16 cellular contexts compared by ENCODE assay signal in genomic region chr1:230265200-230266115, GRCh38.
"Had no signal": no experiment of that assay in that cellular context is flagged by ENCODE, and none has a peak within 500 bp of the region (broad histone marks: within the 10 kb centered on the region; RNA-seq: fewer than 3 reads in every experiment).

No MANE protein-coding gene starts in this region.

- H3K4me1 ChIP-seq: breast epithelium, parathyroid adenoma had no signal

- H3K9me3 ChIP-seq: breast epithelium, gastroesophageal sphincter, mucosa of descending colon, neutrophil, upper lobe of left lung had no signal

- ATAC-seq: activated CD8-positive, alpha-beta T cell treated with anti-CD3 and anti-CD28 coated beads for 36 hours; activated naive CD8-positive, alpha-beta T cell treated with anti-CD3 and anti-CD28 coated beads, Interleukin-2, amount 50 U/mL, for 24 hours; gastroesophageal sphincter; left colon; mucosa of descending colon; naive thymus-derived CD4-positive, alpha-beta T cell; T-helper 17 cell had no signal

- H3K27ac ChIP-seq: breast epithelium, gastroesophageal sphincter, neutrophil, parathyroid adenoma, skin epidermis, upper lobe of left lung had no signal

- H3K4me3 ChIP-seq: breast epithelium, gastroesophageal sphincter, mucosa of descending colon, skin epidermis, upper lobe of left lung had no signal

- DNase-seq: activated B cell treated with CpG ODN at 0.5 μM for 24 hours; activated CD4-positive, alpha-beta T cell treated with anti-CD3 and anti-CD28 coated beads for 48 hours; activated CD8-positive, alpha-beta T cell treated with anti-CD3 and anti-CD28 coated beads for 36 hours; activated naive CD4-positive, alpha-beta T cell treated with anti-CD3 and anti-CD28 coated beads for 36 hours; activated naive CD8-positive, alpha-beta T cell treated with anti-CD3 and anti-CD28 coated beads, Interleukin-2, amount 50 U/mL, for 24 hours; erythroblast; left colon; mucosa of descending colon; naive thymus-derived CD4-positive, alpha-beta T cell; T-helper 17 cell; upper lobe of left lung had no signal

- H3K27me3 ChIP-seq: breast epithelium, gastroesophageal sphincter, neutrophil, upper lobe of left lung had no signal
